In the genomic region with DNA sequence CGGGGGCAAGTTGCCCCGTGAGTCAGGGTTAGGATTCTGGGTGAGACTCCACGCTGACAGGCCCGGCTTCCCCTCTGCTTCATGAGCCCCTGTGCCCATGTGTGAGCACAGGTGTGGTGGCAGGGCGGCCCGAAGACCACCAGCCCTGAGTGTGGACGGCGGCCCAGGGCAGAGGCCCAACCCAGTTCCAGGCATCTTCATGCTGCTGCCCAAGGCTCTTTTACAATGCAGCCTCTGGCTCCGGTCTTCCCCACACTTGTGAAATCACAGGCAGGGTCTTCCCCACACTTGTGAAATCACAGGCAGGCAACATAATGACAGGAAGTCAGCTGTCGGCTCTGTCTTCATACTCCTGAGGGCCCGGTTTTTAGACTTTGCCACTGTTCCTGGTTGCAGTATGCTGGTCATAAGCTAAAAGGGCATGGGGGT, we compare ENCODE assay signal across 9 cellular contexts.
DNase-seq lines count a peak whose midpoint lies in the region; ATAC-seq and TF ChIP-seq lines count a peak whose summit lies in the region.
"Had no signal": no experiment of that assay in that cellular context is flagged by ENCODE, and none has a peak within 500 bp of the region (broad histone marks: within the 10 kb centered on the region; RNA-seq: fewer than 3 reads in every experiment).

No MANE protein-coding gene starts in this region.

- no peaks in the 10 kb centered on the region for H3K27me3 ChIP-seq in CD4-positive, alpha-beta T cell (ENCODE audit: control insufficient read depth, insufficient read depth, low read length)
- H3K27me3 ChIP-seq in colonic mucosa, result no peaks in the 10 kb centered on the region

- intact Hi-C loops in CD4-positive, alpha-beta T cell (cut with DNase I, micrococcal nuclease), result no loop called here
- intact Hi-C loops in colonic mucosa (cut with DNase I), result no loop called here

- peak overlapping the region in 1 of 2 donors; percentile 24 for H3K9ac ChIP-seq in colonic mucosa (ENCODE audit: low read depth in 2 of 2, low read length in 2 of 2)

- no peak overlapping the region for H3K27ac ChIP-seq in CD4-positive, alpha-beta T cell (ENCODE audit: low read depth, low read length)
- H3K27ac ChIP-seq in colonic mucosa, result peak overlapping the region; percentile 47
- peak overlapping the region in 1 of 2 donors; percentile 69 for H3K27ac ChIP-seq in coronary artery

- H3K27ac Mint-ChIP-seq in CD4-positive, alpha-beta T cell, result peak overlapping the region; percentile 31
- H3K27ac Mint-ChIP-seq in nephron progenitor cell, result peak overlapping the region; percentile 80

- peaks cover 47% of the 10 kb centered on the region for H3K4me1 Mint-ChIP-seq in CD4-positive, alpha-beta T cell (ENCODE audit: low read depth)
- peaks cover 81% of the 10 kb centered on the region for H3K4me1 Mint-ChIP-seq in nephron progenitor cell

- H3K4me3 ChIP-seq in colonic mucosa (no peak overlapping the region), coronary artery (no peak overlapping the region)

- POLR2A ChIA-PET in CD4-positive, alpha-beta T cell (lab: Charles Lee), result no interaction called here

- CTCF ChIA-PET in CD4-positive, alpha-beta T cell (lab: Charles Lee), result interaction anchor here (1.0 kb wide), 1 partner anchor 229 kb away, joined by 3 read pairs; no protein-coding TSS in a partner anchor

- no peaks in the 10 kb centered on the region for H3K36me3 ChIP-seq in colonic mucosa

- no peak overlapping the region for H3K4me3 Mint-ChIP-seq in CD4-positive, alpha-beta T cell
- H3K4me3 Mint-ChIP-seq in nephron progenitor cell, result no peak overlapping the region
- H3K4me3 Mint-ChIP-seq: activated naive CD8-positive, alpha-beta T cell had no signal

- no peak for TF ChIP-seq CTCF in CD4-positive, alpha-beta T cell (IDR thresholded peaks at IDR 0.05)
- TF ChIP-seq CTCF in colonic mucosa (IDR thresholded peaks at IDR 0.05) (no peak), nephron progenitor cell (IDR thresholded peaks at IDR 0.05) (no peak), coronary artery (IDR thresholded peaks at IDR 0.05) (no peak)

- ATAC-seq in CD4-positive, alpha-beta T cell (ENCODE audit: poor library complexity), result peak; percentile 41

- H3K9me3 ChIP-seq in CD4-positive, alpha-beta T cell (ENCODE audit: control insufficient read depth, low read length), result no peaks in the 10 kb centered on the region
- H3K9me3 ChIP-seq in colonic mucosa, result no peaks in the 10 kb centered on the region

- peaks cover 77% of the 10 kb centered on the region for H3K36me3 Mint-ChIP-seq in CD4-positive, alpha-beta T cell (ENCODE audit: low read depth)
- H3K36me3 Mint-ChIP-seq in nephron progenitor cell (ENCODE audit: low read depth), result peaks cover 59% of the 10 kb centered on the region

- DNase-seq in CD4-positive, alpha-beta T cell, result no peak
- peak; percentile 48 for DNase-seq in LHCN-M2 (ENCODE audit: low read depth)
- no peak for DNase-seq in colonic mucosa
- no peak for DNase-seq in nephron progenitor cell
- DNase-seq in coronary artery (ENCODE audit: low spot score), result no peak
- DNase-seq in HPDE6-E6E7 (ENCODE audit: extremely low spot score), result no peak
- no peak for DNase-seq in activated gamma-delta T cell (lab: John Stamatoyannopoulos, UW)
- no peak for DNase-seq in germinal center (ENCODE audit: low spot score)

- no peaks in the 10 kb centered on the region for H3K27me3 Mint-ChIP-seq in CD4-positive, alpha-beta T cell
- H3K27me3 Mint-ChIP-seq in nephron progenitor cell (ENCODE audit: low read depth, poor library complexity), result peaks cover 4% of the 10 kb centered on the region
- H3K27me3 Mint-ChIP-seq: activated naive CD8-positive, alpha-beta T cell had no signal

- no peaks in the 10 kb centered on the region for H3K9me3 Mint-ChIP-seq in CD4-positive, alpha-beta T cell
- H3K9me3 Mint-ChIP-seq in nephron progenitor cell, result no peaks in the 10 kb centered on the region

- H3K4me1 ChIP-seq in colonic mucosa, result peaks cover 4% of the 10 kb centered on the region
